19 cellular contexts compared by ENCODE assay signal in genomic region chr19:34416021-34416545, GRCh38. TPM values are rescaled to one million over a fixed set of nuclear protein-coding genes. Genes with fewer than 3 reads are reported as not detected.
A peak's percentile ranks its signal among the peaks of the same experiment; 100 is the strongest.
DNase-seq lines count a peak whose midpoint lies in the region; ATAC-seq, FAIRE-seq and TF ChIP-seq lines count a peak whose summit lies in the region.
"Had no signal": no experiment of that assay in that cellular context is flagged by ENCODE, and none has a peak within 500 bp of the region (broad histone marks: within the 10 kb centered on the region; RNA-seq: fewer than 3 reads in every experiment).

No MANE protein-coding gene starts in this region.

- POLR2A ChIA-PET in A549 (lab: Yijun Ruan, JAX): interaction anchor here (2.7 kb wide), 1 partner anchor 12 kb away, joined by 6 read pairs; the partner anchor contains the start of gene UBA2
- POLR2A ChIA-PET in HCT116 (lab: Charles Lee): no interaction called here
- POLR2A ChIA-PET in CD8-positive, alpha-beta T cell (lab: Charles Lee): no interaction called here

- H3K4me1 Mint-ChIP-seq in CD8-positive, alpha-beta T cell (ENCODE audit: low read depth): peaks cover 2% of the 10 kb centered on the region
- H3K4me1 Mint-ChIP-seq: B cell had no signal

- no peak for DNase-seq in A549 (ENCODE audit: low read depth in 1 of 2, low spot score in 1 of 2)
- no peak for DNase-seq in HCT116 (ENCODE audit: low read depth, low spot score)
- DNase-seq in adipocyte (ENCODE audit: low read depth): peak; percentile 14
- peak; percentile 18 for DNase-seq in myocyte (ENCODE audit: low read depth)
- no peak for DNase-seq in NCI-H2081 treated with DMSO at 0.1 percent for 48 hours (lab: John Stamatoyannopoulos, UW)
- no peak for DNase-seq in CD8-positive, alpha-beta T cell
- DNase-seq: ACHN; CD4-positive, alpha-beta T cell; DMS79; GF-D8; GOT3; NCI-H2107; NCI-H345; PC-3 had no signal

- H3K79me2 ChIP-seq in HCT116 (ENCODE audit: insufficient read depth, low read length): peaks cover 37% of the 10 kb centered on the region

- TF ChIP-seq EP300 in A549 (IDR thresholded peaks at IDR 0.05): no peak

- TF ChIP-seq CTCF in A549 (IDR thresholded peaks at IDR 0.05): no peak
- TF ChIP-seq CTCF in HCT116 (IDR thresholded peaks at IDR 0.05 in 2 of 3, conservative IDR thresholded peaks at IDR 0.05 in 1 of 3; ENCODE audit: borderline replicate concordance in 1 of 3, insufficient read depth in 1 of 3, low read depth in 2 of 3, low read length in 2 of 3): no peak
- TF ChIP-seq CTCF in CD8-positive, alpha-beta T cell (IDR thresholded peaks at IDR 0.05): no peak

- no peak overlapping the region for H3K9ac ChIP-seq in HCT116 (ENCODE audit: low read length)
- H3K9ac ChIP-seq in adipocyte (ENCODE audit: low read length): no peak overlapping the region

- H3K4me3 ChIP-seq in A549 (no peak overlapping the region), HCT116 (replicated peaks in 1 of 2; ENCODE audit: low read depth in 1 of 2, low read length in 2 of 2) (no peak overlapping the region), adipocyte (ENCODE audit: low read length) (no peak overlapping the region)
- no peak overlapping the region for H3K4me3 ChIP-seq in CD8-positive, alpha-beta T cell (ENCODE audit: low read depth, low read length)
- H3K4me3 ChIP-seq: SK-N-MC had no signal

- FAIRE-seq in A549 (lab: Jason Lieb, UNC): peak; percentile 18
- FAIRE-seq: GM19239 had no signal

- H4K20me1 ChIP-seq in HCT116 (ENCODE audit: insufficient read depth): no peaks in the 10 kb centered on the region

- H3K9me3 ChIP-seq in A549 (no peaks in the 10 kb centered on the region), HCT116 (ENCODE audit: control insufficient read depth in 1 of 2, insufficient read depth in 1 of 2, low read depth in 1 of 2, low read length in 2 of 2) (no peaks in the 10 kb centered on the region), adipocyte (ENCODE audit: control insufficient read depth, low read length) (no peaks in the 10 kb centered on the region)
- no peaks in the 10 kb centered on the region for H3K9me3 ChIP-seq in CD8-positive, alpha-beta T cell (ENCODE audit: low read length)

- peaks cover 52% of the 10 kb centered on the region for H3K36me3 Mint-ChIP-seq in CD8-positive, alpha-beta T cell

- no peaks in the 10 kb centered on the region for H3K9me2 ChIP-seq in HCT116 (ENCODE audit: insufficient read depth)

- H3K4me1 ChIP-seq in A549: no peaks in the 10 kb centered on the region
- H3K4me1 ChIP-seq in HCT116 (ENCODE audit: control insufficient read depth in 1 of 2, insufficient read depth in 2 of 2, low read length in 2 of 2): no peaks in the 10 kb centered on the region
- no peaks in the 10 kb centered on the region for H3K4me1 ChIP-seq in adipocyte (ENCODE audit: control insufficient read depth, insufficient read depth, low read length)
- H3K4me1 ChIP-seq in CD8-positive, alpha-beta T cell (ENCODE audit: insufficient read depth, low read length): no peaks in the 10 kb centered on the region

- ATAC-seq in A549 (0 out of 6 replicates have a peak, but pooled peaks of 1 of the 2 experiments have one; percentile 24), HCT116 (no peak), GM21526 (IDR thresholded peaks at IDR 0.05; ENCODE audit: low FRiP score, unreplicated experiment) (no peak)
- no peak for ATAC-seq in activated CD4-positive, CD25-positive, alpha-beta regulatory T cell treated with anti-CD3 and anti-CD28 coated beads, Interleukin-2, amount 50 U/mL, for 24 hours
- no peak for ATAC-seq in CD8-positive, alpha-beta T cell
- ATAC-seq: PC-3 had no signal

- WGBS in A549 (ENCODE audit: missing lambda C conversion rate): 89% methylated on average over 7 of the region's 7 CpGs

- TF ChIP-seq POLR2A in A549 (IDR thresholded peaks at IDR 0.05; ENCODE audit: low read length) (no peak), HCT116 (IDR thresholded peaks at IDR 0.05; ENCODE audit: borderline replicate concordance, extremely low read depth, insufficient read depth, insufficient read length) (no peak)

- H3K27ac Mint-ChIP-seq in CD8-positive, alpha-beta T cell: no peak overlapping the region
- H3K27ac Mint-ChIP-seq: B cell; CD4-positive, alpha-beta T cell had no signal

- intact Hi-C loops in HCT116 (cut with micrococcal nuclease): no loop called here
- intact Hi-C loops in CD8-positive, alpha-beta T cell (cut with DNase I, micrococcal nuclease): no loop called here

- H3K9me3 Mint-ChIP-seq in CD8-positive, alpha-beta T cell: no peaks in the 10 kb centered on the region
- H3K9me3 Mint-ChIP-seq: CD4-positive, alpha-beta T cell had no signal

- H3K36me3 ChIP-seq in HCT116 (ENCODE audit: control insufficient read depth in 1 of 2, insufficient read depth in 2 of 2, low read length in 2 of 2) (peaks cover 29 to 36% of the 10 kb centered on the region in 2 experiments), adipocyte (ENCODE audit: control insufficient read depth, insufficient read depth, low read length, severe bottlenecking) (peaks cover 19% of the 10 kb centered on the region)
- peaks cover 23% of the 10 kb centered on the region for H3K36me3 ChIP-seq in CD8-positive, alpha-beta T cell (ENCODE audit: insufficient read depth, low read length)

- CTCF ChIA-PET in A549 (lab: Yijun Ruan, JAX) (interaction anchor here (1.0 to 3.2 kb wide), 6 partner anchors 8 to 58 kb away, joined by 3 to 18 read pairs (median 6); partner anchors contain the start of gene UBA2), HCT116 (lab: Charles Lee) (no interaction called here)
- CTCF ChIA-PET in CD8-positive, alpha-beta T cell (lab: Charles Lee): no interaction called here

- RAD21 ChIA-PET in HCT116 (lab: Charles Lee; ENCODE audit: low non-redundant PET in 1 of 2, low total read pairs in 2 of 2, uncharacterized antibody in 2 of 2, unreplicated experiment in 2 of 2): no interaction called here

- H3K4me2 ChIP-seq in A549: no peak overlapping the region
- no peak overlapping the region for H3K4me2 ChIP-seq in HCT116 (ENCODE audit: low read length)

- H2AFZ ChIP-seq in HCT116 (ENCODE audit: low read depth, low read length, poor library complexity, severe bottlenecking): no peak overlapping the region

- no peak overlapping the region for H3K4me3 Mint-ChIP-seq in CD8-positive, alpha-beta T cell
- H3K4me3 Mint-ChIP-seq: B cell; CD4-positive, alpha-beta T cell had no signal

- BruUV-seq in HCT116 (replicated peaks; lab: Mats Ljungman, UMichigan): no TSS peak

- no peaks in the 10 kb centered on the region for H3K27me3 Mint-ChIP-seq in CD8-positive, alpha-beta T cell (ENCODE audit: low read depth)
- H3K27me3 Mint-ChIP-seq: B cell; CD4-positive, alpha-beta T cell had no signal

- no peaks in the 10 kb centered on the region for H3K27me3 ChIP-seq in HCT116 (ENCODE audit: insufficient read depth, low read length)
- H3K27me3 ChIP-seq in adipocyte (replicated peaks; ENCODE audit: control insufficient read depth, insufficient read depth, low read length): no peaks in the 10 kb centered on the region
- H3K27me3 ChIP-seq in CD8-positive, alpha-beta T cell (ENCODE audit: insufficient read depth, low read length): no peaks in the 10 kb centered on the region

- H3K27ac ChIP-seq in A549 (no peak overlapping the region), HCT116 (ENCODE audit: low read depth, low read length) (peak overlapping the region; percentile 22; the same call in 1 of the 2 replicates)
- no peak overlapping the region for H3K27ac ChIP-seq in CD8-positive, alpha-beta T cell (ENCODE audit: low read depth, low read length)
- H3K27ac ChIP-seq: SK-N-MC had no signal

- no peak for TF ChIP-seq RAD21 in A549 (conservative IDR thresholded peaks at IDR 0.05 in 1 of 2, IDR thresholded peaks at IDR 0.05 in 1 of 2)
- no peak for TF ChIP-seq RAD21 in HCT116 (IDR thresholded peaks at IDR 0.05; ENCODE audit: low read depth)

TF ChIP-seq in A549, 52 proteins besides CTCF, POLR2A, EP300 and RAD21 (continues in another document):
- TF ChIP-seq CHD4 (IDR thresholded peaks at IDR 0.05; ENCODE audit: borderline replicate concordance): no peak
- no peak for TF ChIP-seq CBX2 (IDR thresholded peaks at IDR 0.05; ENCODE audit: borderline replicate concordance, low read depth)
- TF ChIP-seq HEYL (CRISPR knock-in tag; IDR thresholded peaks at IDR 0.05): no peak

TF ChIP-seq in HCT116, 20 proteins besides CTCF, POLR2A, EP300 and RAD21:
- TF ChIP-seq YY1 (IDR thresholded peaks at IDR 0.05; ENCODE audit: extremely low read depth, insufficient replicate concordance, low read depth, low read length) (no peak), EZH2phosphoT487 (IDR thresholded peaks at IDR 0.05; ENCODE audit: borderline replicate concordance) (no peak)
TF ChIP-seq in HCT116: peak in this region for 0.

RNA-seq across cellular contexts. Expression of gene PDCD2L, which starts 11.9 kb away (rescaled TPM):
- polyA plus RNA-seq in A549 (2011; rRNA removed): 58.5 and 68.9 TPM in 2 replicates
- polyA plus RNA-seq in A549 (2012; cell fraction: cytosol; rRNA removed): 72.1 and 74.8 TPM in 2 replicates
- 50.7 and 66.9 TPM in 2 replicates for polyA plus RNA-seq in A549 (2012; cell fraction: nucleus; rRNA removed)
- 28.2 to 32.7 TPM (median 31.5 TPM) in 3 replicates for polyA plus RNA-seq in A549 (2017; fragmentation: RNase III; extraction: RNeasy Plus Mini Kit Qiagen cat#74134 plus additional on column Dnase treatment)
- polyA minus RNA-seq in A549 (2011; rRNA and poly(A)+ RNA removed): 43.5 and 50.5 TPM in 2 replicates
- 30.0 TPM for total RNA-seq in HCT116 (2021; ENCODE audit: unreplicated experiment)
- 22.5 and 22.7 TPM in 2 replicates for polyA plus RNA-seq in HCT116 (2012)
- 23.9 and 28.3 TPM in 2 replicates for total RNA-seq in myocyte
- polyA plus RNA-seq in myocyte (2012): 11.7 TPM
- 1 to 10 TPM; 6.1 to 6.5 TPM for total RNA-seq in CD8-positive, alpha-beta T cell

RNA-seq across cellular contexts. Expression of gene UBA2, which starts 12.1 kb away (rescaled TPM):
- polyA plus RNA-seq in A549 (2011; rRNA removed) (504 and 514 TPM in 2 replicates), A549 (2017; fragmentation: RNase III; extraction: RNeasy Plus Mini Kit Qiagen cat#74134 plus additional on column Dnase treatment) (217 to 255 TPM (median 224 TPM) in 3 replicates)
- polyA plus RNA-seq in A549 (2012; cell fraction: cytosol; rRNA removed): 169 TPM in 2 replicates
- 53.4 and 73.7 TPM in 2 replicates for polyA plus RNA-seq in A549 (2012; cell fraction: nucleus; rRNA removed)
- 255 and 318 TPM in 2 replicates for polyA minus RNA-seq in A549 (2011; rRNA and poly(A)+ RNA removed)
- total RNA-seq in HCT116 (2021; ENCODE audit: unreplicated experiment) (121 TPM), myocyte (91.5 and 102 TPM in 2 replicates)
- 153 and 165 TPM in 2 replicates for polyA plus RNA-seq in HCT116 (2012)
- 54.7 TPM for polyA plus RNA-seq in myocyte (2012)
- total RNA-seq in CD8-positive, alpha-beta T cell: 10 to 100 TPM; 46.8 to 53.2 TPM

RNA-seq across cellular contexts. Expression of gene GPI, which starts 51.1 kb away (rescaled TPM):
- polyA plus RNA-seq in A549 (2011; rRNA removed) (443 and 565 TPM in 2 replicates), A549 (2017; fragmentation: RNase III; extraction: RNeasy Plus Mini Kit Qiagen cat#74134 plus additional on column Dnase treatment) (548 to 579 TPM (median 555 TPM) in 3 replicates)
- 630 and 674 TPM in 2 replicates for polyA plus RNA-seq in A549 (2012; cell fraction: cytosol; rRNA removed)
- polyA plus RNA-seq in A549 (2012; cell fraction: nucleus; rRNA removed): 958 and 1,031 TPM in 2 replicates
- 992 and 1,185 TPM in 2 replicates for polyA minus RNA-seq in A549 (2011; rRNA and poly(A)+ RNA removed)
- total RNA-seq in HCT116 (2021; ENCODE audit: unreplicated experiment) (787 TPM), myocyte (111 and 124 TPM in 2 replicates)
- polyA plus RNA-seq in HCT116 (2012): 1,417 and 1,906 TPM in 2 replicates
- polyA plus RNA-seq in myocyte (2012): 271 TPM
- total RNA-seq in CD8-positive, alpha-beta T cell: 10 to 100 TPM; 84.8 to 87.0 TPM

Comparison
In these comparisons a context has a peak if more than half of its experiments do, and no peak if none do; other contexts are left out.
1. DNase-seq: peak in adipocyte (single experiment) and myocyte (single experiment); none in A549 (0 of 2), HCT116 (single experiment), NCI-H2081 treated with DMSO at 0.1 percent for 48 hours (single experiment) and CD8-positive, alpha-beta T cell (0 of 7).